ENCODE assay signal across 27 cellular contexts in the genomic region with DNA sequence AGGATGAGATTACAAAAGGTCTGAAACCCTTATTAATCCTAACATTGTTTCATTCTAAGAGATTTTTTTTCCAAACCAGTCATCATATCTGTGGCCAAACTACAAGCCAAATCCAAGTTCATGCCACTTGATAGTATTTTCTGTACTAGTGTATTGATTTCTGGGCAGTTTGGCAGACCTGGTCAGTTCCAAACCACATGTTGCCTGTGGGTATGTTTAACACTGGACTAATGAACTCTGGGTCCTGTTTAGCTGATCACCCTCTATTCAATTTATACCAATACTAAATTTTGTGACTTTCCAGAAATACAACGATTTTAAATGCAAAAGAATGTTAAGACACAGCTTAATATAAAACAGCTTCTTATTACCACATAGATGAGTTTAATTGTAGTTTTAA. TPM values are rescaled to one million over a fixed set of nuclear protein-coding genes. Genes with fewer than 3 reads are reported as not detected.
"Had no signal": no experiment of that assay in that cellular context is flagged by ENCODE, and none has a peak within 500 bp of the region (broad histone marks: within the 10 kb centered on the region; RNA-seq: fewer than 3 reads in every experiment).

No MANE protein-coding gene starts in this region.

- H3K4me1 ChIP-seq: left lung, neural progenitor cell, parathyroid adenoma, psoas muscle, stomach, testis, thyroid gland, transverse colon, upper lobe of left lung, vagina had no signal

- H3K4me2 ChIP-seq: neural progenitor cell had no signal

- H3K9me3 ChIP-seq: left lung, neutrophil, psoas muscle, stomach, testis, thyroid gland, transverse colon, upper lobe of left lung, vagina had no signal

- H3K79me2 ChIP-seq: parathyroid adenoma had no signal

- H3K9ac ChIP-seq: neural progenitor cell, parathyroid adenoma had no signal

- DNase-seq: hippocampal formation; kidney glomerular epithelial cell; left cardiac atrium; left lung; mesendoderm; naive B cell; natural killer cell; nephron progenitor cell; occipital lobe; psoas muscle; stimulated activated CD4-positive, alpha-beta T cell treated with anti-CD3 and anti-CD28 coated beads, Interleukin-12 subunit alpha, Interleukin-12 subunit beta, amount 100 ng/mL, for 4 hours; stimulated activated CD4-positive, alpha-beta T cell treated with anti-CD3 and anti-CD28 coated beads, Interleukin-15, amount 100 ng/mL, for 24 hours; stimulated activated CD4-positive, alpha-beta T cell treated with anti-CD3 and anti-CD28 coated beads, Interleukin-2, amount 100 ng/mL, for 24 hours; stimulated activated CD4-positive, alpha-beta T cell treated with anti-CD3 and anti-CD28 coated beads, Interleukin-4, amount 100 ng/mL, for 1 hour; stimulated activated naive B cell treated with anti-CD40 and anti-IgM and Interleukin-4, amounts not matched to agents 10 μg/mL and 1 μg/mL and 100 μg/mL, for 72 hours; stimulated activated naive CD8-positive, alpha-beta T cell treated with anti-CD3 and anti-CD28 coated beads, Interleukin-15, Interleukin-2, amounts not matched to agents 100 U/mL and 50 U/mL, for 24 hours; stomach; testis; thyroid gland; transverse colon; upper lobe of left lung had no signal

- H3K36me3 ChIP-seq: left lung, neural progenitor cell, neutrophil, stomach, thyroid gland, transverse colon, upper lobe of left lung, vagina had no signal

- H3K27me3 ChIP-seq: left lung, neutrophil, testis, thyroid gland, transverse colon, upper lobe of left lung, vagina had no signal

- H2AFZ ChIP-seq: neural progenitor cell, parathyroid adenoma had no signal

- H3K27ac ChIP-seq: left lung, neural progenitor cell, neutrophil, parathyroid adenoma, psoas muscle, skin epidermis, stomach, testis, thyroid gland, transverse colon, upper lobe of left lung, vagina had no signal

- H3K4me3 ChIP-seq: left lung, lung, neural progenitor cell, psoas muscle, skin epidermis, stomach, testis, thyroid gland, transverse colon, upper lobe of left lung, vagina had no signal

- ATAC-seq: left lung; natural killer cell; psoas muscle; stimulated activated naive B cell treated with anti-CD40 and anti-IgM and Interleukin-4, amounts not matched to agents 10 μg/mL and 1 μg/mL and 100 μg/mL, for 72 hours; stimulated activated naive CD8-positive, alpha-beta T cell treated with anti-CD3 and anti-CD28 coated beads, Interleukin-15, Interleukin-2, amounts not matched to agents 100 U/mL and 50 U/mL, for 24 hours had no signal

RNA-seq across cellular contexts. Expression of a gene that starts 24.0 kb away (rescaled TPM):
- total RNA-seq: natural killer cell had no signal
